20 cellular contexts compared by ENCODE assay signal in the genomic region with DNA sequence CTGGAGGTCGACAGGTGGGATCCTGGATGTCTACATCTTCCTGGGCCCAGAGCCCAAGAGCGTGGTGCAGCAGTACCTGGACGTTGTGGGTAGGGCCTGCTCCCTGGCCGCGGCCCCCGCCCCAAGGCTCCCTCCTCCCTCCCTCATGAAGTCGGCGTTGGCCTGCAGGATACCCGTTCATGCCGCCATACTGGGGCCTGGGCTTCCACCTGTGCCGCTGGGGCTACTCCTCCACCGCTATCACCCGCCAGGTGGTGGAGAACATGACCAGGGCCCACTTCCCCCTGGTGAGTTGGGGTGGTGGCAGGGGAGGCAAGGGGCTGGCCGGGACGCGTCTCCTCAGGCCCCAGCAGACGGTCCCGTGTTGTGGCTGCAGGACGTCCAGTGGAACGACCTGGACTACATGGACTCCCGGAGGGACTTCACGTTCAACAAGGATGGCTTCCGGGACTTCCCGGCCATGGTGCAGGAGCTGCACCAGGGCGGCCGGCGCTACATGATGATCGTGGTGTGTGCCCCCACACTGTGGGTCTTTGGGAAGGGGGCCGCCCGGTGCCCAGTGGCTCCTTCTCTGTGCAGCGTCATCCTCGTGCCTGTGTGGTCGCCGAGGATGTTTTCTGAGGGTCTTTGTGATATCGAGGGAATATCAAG.
"Had no signal": no experiment of that assay in that cellular context is flagged by ENCODE, and none has a peak within 500 bp of the region (broad histone marks: within the 10 kb centered on the region; RNA-seq: fewer than 3 reads in every experiment).

No MANE protein-coding gene starts in this region.

- DNase-seq: activated CD4-positive, alpha-beta T cell treated with anti-CD3 and anti-CD28 coated beads, Interleukin-2, amount 50 U/mL, for 1 hour; activated CD8-positive, alpha-beta memory T cell treated with anti-CD3 and anti-CD28 coated beads, Interleukin-2, amount 50 U/mL, for 4 hours; activated T-cell treated with anti-CD3 and anti-CD28 coated beads, Interleukin-2, amount 50 U/mL, for 48 hours; anterior cingulate cortex; caudate nucleus; colonic mucosa; erythroblast; foreskin melanocyte; glutamatergic neuron; hypothalamus; left lung; occipital lobe; small intestine; stimulated activated CD4-positive, alpha-beta T cell treated with anti-CD3 and anti-CD28 coated beads, Interleukin-4, amount 100 ng/mL, for 24 hours; T1000 had no signal

- H3K27me3 ChIP-seq: colonic mucosa, left lung, right atrium auricular region, tibial artery had no signal

- H3K27ac Mint-ChIP-seq: stimulated activated effector memory CD8-positive, alpha-beta T cell treated with anti-CD3 and anti-CD28 coated beads, Interleukin-12 subunit alpha, Interleukin-12 subunit beta, amount 100 ng/mL, for 72 hours had no signal

- H3K36me3 Mint-ChIP-seq: brain had no signal

- H3K9me3 Mint-ChIP-seq: stimulated activated effector memory CD8-positive, alpha-beta T cell treated with anti-CD3 and anti-CD28 coated beads, Interleukin-12 subunit alpha, Interleukin-12 subunit beta, amount 100 ng/mL, for 72 hours had no signal

- ATAC-seq: left lung; stimulated activated effector memory CD8-positive, alpha-beta T cell treated with anti-CD3 and anti-CD28 coated beads, Interleukin-12 subunit alpha, Interleukin-12 subunit beta, amount 100 ng/mL, for 72 hours had no signal

- H3K27me3 Mint-ChIP-seq: brain had no signal

- H3K9me3 ChIP-seq: colonic mucosa, left lung, prostate gland, right atrium auricular region, tibial artery had no signal

- H3K36me3 ChIP-seq: colonic mucosa, prostate gland, right atrium auricular region had no signal

- H3K4me1 ChIP-seq: colonic mucosa, left lung, right atrium auricular region had no signal

- H3K4me3 ChIP-seq: colonic mucosa, left lung, prostate gland, right atrium auricular region, tibial artery had no signal

- H3K4me3 Mint-ChIP-seq: brain; stimulated activated effector memory CD8-positive, alpha-beta T cell treated with anti-CD3 and anti-CD28 coated beads, Interleukin-12 subunit alpha, Interleukin-12 subunit beta, amount 100 ng/mL, for 72 hours had no signal

- H3K27ac ChIP-seq: colonic mucosa, left lung, prostate gland, right atrium auricular region, tibial artery had no signal
